Comparison of ENCODE assay signal across 9 cellular contexts in the genomic region with DNA sequence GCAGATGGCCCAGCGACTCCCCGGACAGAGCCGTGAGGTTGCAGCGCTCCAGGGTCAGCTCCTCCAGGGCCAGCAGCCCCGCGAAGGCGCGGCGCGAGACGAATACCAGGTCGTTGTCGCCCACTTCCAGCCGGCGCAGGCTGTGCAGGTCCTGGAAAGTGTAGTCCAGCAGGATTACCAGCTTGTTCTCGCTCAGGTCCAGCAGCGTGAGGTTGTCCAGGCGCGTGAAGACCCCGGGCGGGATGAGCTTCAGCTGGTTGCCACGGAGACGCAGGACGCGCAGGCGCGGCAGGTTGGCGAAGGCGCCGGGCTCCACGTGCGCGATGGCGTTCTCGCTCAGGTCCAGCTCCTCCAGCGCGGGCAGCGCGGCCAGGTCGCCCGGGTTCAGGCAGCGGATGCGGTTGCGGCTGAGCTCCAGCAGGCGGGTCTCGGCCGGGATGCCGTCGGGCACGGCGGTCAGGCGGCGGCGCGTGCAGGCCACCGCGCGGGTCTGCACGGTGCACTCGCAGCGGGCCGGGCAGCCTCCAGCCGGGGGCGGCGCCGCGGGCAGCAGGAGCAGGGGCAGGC. TPM values are rescaled to one million over a fixed set of nuclear protein-coding genes. Genes with fewer than 3 reads are reported as not detected.
DNase-seq lines count a peak whose midpoint lies in the region; ATAC-seq, FAIRE-seq and TF ChIP-seq lines count a peak whose summit lies in the region.
"Had no signal": no experiment of that assay in that cellular context is flagged by ENCODE, and none has a peak within 500 bp of the region (broad histone marks: within the 10 kb centered on the region; RNA-seq: fewer than 3 reads in every experiment).

No MANE protein-coding gene starts in this region.

- intact Hi-C loops in GM12878 (cut with micrococcal nuclease; ENCODE audit: unreplicated experiment): no loop called here

- TF ChIP-seq POLR2A in GM12878 (IDR thresholded peaks at IDR 0.05; ENCODE audit: low read depth, low read length): no peak

- FAIRE-seq in GM12878 (lab: Jason Lieb, UNC): no peak

- H3K27ac ChIP-seq in ACC112 (ENCODE audit: low read depth, low read length): no peak overlapping the region
- H3K27ac ChIP-seq in GM12878 (ENCODE audit: control insufficient read depth, insufficient read depth): no peak overlapping the region

- H3K4me3 ChIP-seq in ACC112 (ENCODE audit: low read depth, low read length) (0 out of 2 replicates have a peak overlapping the region, but pooled peaks have one; percentile 16), GM12878 (peak overlapping the region; percentile 65; the same call in 1 of the 2 replicates)

- no peaks in the 10 kb centered on the region for H3K27me3 Mint-ChIP-seq in naive B cell

- in situ Hi-C loops in GM12878 (cut with MboI): no loop called here

- H3K9ac ChIP-seq in ES-I3 (ENCODE audit: low read depth, low read length) (peak overlapping the region; percentile 31; the same call in 1 of the 2 replicates), GM12878 (ENCODE audit: control insufficient read depth, insufficient read depth, low read length) (no peak overlapping the region; the same call in 1 of the 2 replicates)

- no peak for TF ChIP-seq EP300 in GM12878 (IDR thresholded peaks at IDR 0.05; ENCODE audit: borderline replicate concordance in 1 of 2, control insufficient read depth in 1 of 2, low read depth in 2 of 2, low read length in 2 of 2)

- H3K4me1 ChIP-seq in ACC112 (ENCODE audit: control insufficient read depth, insufficient read depth, low read length, unreplicated experiment) (peaks cover 8% of the 10 kb centered on the region), ES-I3 (ENCODE audit: insufficient read depth, low read length) (no peaks in the 10 kb centered on the region; the same call in 1 of the 2 replicates), GM12878 (ENCODE audit: control insufficient read depth, insufficient read depth, low read length) (peaks cover 30% of the 10 kb centered on the region)

- H3K9me3 Mint-ChIP-seq in naive B cell: no peaks in the 10 kb centered on the region

- H3K36me3 ChIP-seq in ACC112 (ENCODE audit: insufficient read depth, low read length) (no peaks in the 10 kb centered on the region), ES-I3 (ENCODE audit: insufficient read depth, low read length) (no peaks in the 10 kb centered on the region), GM12878 (ENCODE audit: control insufficient read depth in 2 of 2, insufficient read depth in 2 of 2, low read length in 1 of 2) (no peaks in the 10 kb centered on the region)

- H3K4me3 Mint-ChIP-seq in naive B cell: peak overlapping the region; percentile 83 to 93 (median 88)

- POLR2A ChIA-PET in GM12878 (lab: Charles Lee): interaction anchor here (0.6 kb wide), 1 partner anchor 175 kb away, joined by 3 read pairs; no protein-coding TSS in a partner anchor

- CTCF ChIA-PET in GM12878 (lab: Yijun Ruan, JAX): no interaction called here

- peak overlapping the region; percentile 98 for H3K4me2 ChIP-seq in GM12878 (ENCODE audit: control insufficient read depth, insufficient read depth)

- H3K79me2 ChIP-seq in ACC112 (ENCODE audit: control insufficient read depth, insufficient read depth, low read length, unreplicated experiment) (no peaks in the 10 kb centered on the region), GM12878 (ENCODE audit: control insufficient read depth, insufficient read depth, low read length) (no peaks in the 10 kb centered on the region; the same call in 1 of the 2 replicates)

- TF ChIP-seq RAD21 in GM12878 (IDR thresholded peaks at IDR 0.05; ENCODE audit: insufficient read depth, low read depth, low read length): no peak

- TF ChIP-seq CTCF in GM12878 (IDR thresholded peaks at IDR 0.05 in 2 of 3, conservative IDR thresholded peaks at IDR 0.05 in 1 of 3; ENCODE audit: control insufficient read depth in 2 of 3, extremely low read depth in 1 of 3, insufficient read depth in 1 of 3, low read depth in 3 of 3, low read length in 3 of 3): no peak

- H3K27ac Mint-ChIP-seq in naive B cell: peak overlapping the region in 3 of 6 donors; percentile 42 to 97 (median 85)

- DNase-seq in GM12878 (ENCODE audit: low read depth, low spot score) (no peak), naive B cell (no peak), HuH-7.5 (ENCODE audit: low spot score) (no peak), SKM-1 treated with dmso at 0.1 percent for 144 hours (lab: John Stamatoyannopoulos, UW; ENCODE audit: unreplicated experiment) (no peak), mucosa of gallbladder (ENCODE audit: low spot score) (no peak)
- DNase-seq: Right ventricle myocardium superior had no signal

- H3K9me3 ChIP-seq in ES-I3 (ENCODE audit: control insufficient read depth, insufficient read depth, low read length): no peaks in the 10 kb centered on the region
- no peaks in the 10 kb centered on the region for H3K9me3 ChIP-seq in GM12878 (replicated peaks; ENCODE audit: control insufficient read depth, insufficient read depth, low read length)

- H2AFZ ChIP-seq in ACC112 (ENCODE audit: low read length, unreplicated experiment): no peak overlapping the region
- no peak overlapping the region for H2AFZ ChIP-seq in GM12878 (ENCODE audit: control insufficient read depth, low read depth, low read length)

- no TSS peak for BruUV-seq in GM12878 (replicated peaks; lab: Mats Ljungman, UMichigan)

- H3K4me1 Mint-ChIP-seq in naive B cell: peaks cover 53 to 66% (median 63%) of the 10 kb centered on the region in 3 donors

- RAD21 ChIA-PET in GM12878 (lab: Charles Lee; ENCODE audit: unreplicated experiment): no interaction called here

- no peak for ATAC-seq in GM12878
- ATAC-seq in naive B cell (ENCODE audit: low read depth in 2 of 2): no peak
- ATAC-seq in GM21515 (IDR thresholded peaks at IDR 0.05; ENCODE audit: unreplicated experiment): no peak

- H3K27me3 ChIP-seq in ACC112 (ENCODE audit: insufficient read depth, low read length) (peaks cover 31% of the 10 kb centered on the region), GM12878 (replicated peaks in 1 of 2; ENCODE audit: control insufficient read depth in 2 of 2, insufficient read depth in 2 of 2, low read length in 1 of 2) (no peaks in the 10 kb centered on the region)

- H3K36me3 Mint-ChIP-seq in naive B cell: no peaks in the 10 kb centered on the region

- H4K20me1 ChIP-seq in GM12878 (ENCODE audit: control insufficient read depth, insufficient read depth): no peaks in the 10 kb centered on the region; the same call in 1 of the 2 replicates

- WGBS in GM12878 (ENCODE audit: insufficient coverage, insufficient replicate concordance, low lambda C conversion rate, missing lambda C conversion rate): 72% methylated on average over 59 of the region's 67 CpGs

- SMC1A ChIA-PET in GM12878 (lab: Charles Lee; ENCODE audit: uncharacterized antibody, unreplicated experiment): interaction anchor here (0.8 kb wide), 1 partner anchor 89 kb away, joined by 3 read pairs; no protein-coding TSS in a partner anchor

RNA-seq across cellular contexts. Expression of a gene that starts 9.3 kb away (rescaled TPM):
- not detected in 2 replicates for total RNA-seq in GM12878 (2013; cell fraction: nucleolus; rRNA removed)
- total RNA-seq in GM12878 (2014; rRNA removed): not detected in 2 replicates
- total RNA-seq in GM12878 (2014; rRNA removed; fragmentation: Illumina TruSeq; extraction: Trizol): not detected in 2 replicates
- total RNA-seq in GM12878 (2021): 0.10 and 0.13 TPM in 2 replicates
- 0.09 TPM for polyA plus RNA-seq in GM12878 (2011; ENCODE audit: low read depth)
- polyA plus RNA-seq in GM12878 (2011; rRNA removed): 0.03 TPM in 1 of 2 replicates, not detected in the other
- polyA plus RNA-seq in GM12878 (2011; cell fraction: cytosol; rRNA removed): not detected in 2 replicates
- 0.06 and 0.19 TPM in 2 replicates for polyA plus RNA-seq in GM12878 (2011; cell fraction: nucleus; rRNA removed)
- 0.25 and 1.1 TPM in 2 replicates for polyA plus RNA-seq in GM12878 (2012)
- not detected in 2 replicates for polyA plus RNA-seq in GM12878 (2014; fragmentation: Illumina TruSeq; extraction: Trizol)
- polyA plus RNA-seq in GM12878 (2014; fragmentation: Nextera tagmentation; extraction: Ambion mirVana): not detected
- not detected in 2 replicates for polyA plus RNA-seq in GM12878 (2014; rRNA removed)
- polyA plus RNA-seq in GM12878 (2016; fragmentation: Nextera tagmentation; extraction: Ambion mirVana): under 1 TPM in 1 of 2 experiments, not detected in 1; 0.05 TPM
- polyA minus RNA-seq in GM12878 (2011; rRNA and poly(A)+ RNA removed): 0.05 TPM in 1 of 2 replicates, not detected in the other
- 0.52 TPM in 1 of 2 replicates, not detected in the other for polyA minus RNA-seq in GM12878 (2011; cell fraction: cytosol; rRNA and poly(A)+ RNA removed)
- 0.12 and 0.19 TPM in 2 replicates for polyA minus RNA-seq in GM12878 (2011; cell fraction: nucleus; rRNA and poly(A)+ RNA removed)
- 1 to 10 TPM in 1 of 6 donors, under 1 TPM in 4, not detected in 1; 0.30 to 1.0 (median 0.49) TPM for polyA plus RNA-seq in naive B cell (ENCODE audit: low read depth in 6 of 6)
- total RNA-seq in mucosa of gallbladder: 1.0 TPM

RNA-seq across cellular contexts. Expression of a gene that starts 16.7 kb away (rescaled TPM):
- total RNA-seq in GM12878 (2013; cell fraction: nucleolus; rRNA removed): 0.31 TPM in 1 of 2 replicates, not detected in the other
- total RNA-seq in GM12878 (2014; rRNA removed): 0.22 and 0.40 TPM in 2 replicates
- 0.09 TPM in 1 of 2 replicates, not detected in the other for total RNA-seq in GM12878 (2014; rRNA removed; fragmentation: Illumina TruSeq; extraction: Trizol)
- 0.27 and 0.33 TPM in 2 replicates for total RNA-seq in GM12878 (2021)
- polyA plus RNA-seq in GM12878 (2011; ENCODE audit: low read depth): 0.21 TPM
- not detected in 2 replicates for polyA plus RNA-seq in GM12878 (2011; rRNA removed)
- not detected in 2 replicates for polyA plus RNA-seq in GM12878 (2011; cell fraction: cytosol; rRNA removed)
- 0.06 TPM in 1 of 2 replicates, not detected in the other for polyA plus RNA-seq in GM12878 (2011; cell fraction: nucleus; rRNA removed)
- 1.5 and 1.8 TPM in 2 replicates for polyA plus RNA-seq in GM12878 (2012)
- polyA plus RNA-seq in GM12878 (2014; fragmentation: Illumina TruSeq; extraction: Trizol): not detected in 2 replicates
- not detected for polyA plus RNA-seq in GM12878 (2014; fragmentation: Nextera tagmentation; extraction: Ambion mirVana)
- 0.05 and 0.09 TPM in 2 replicates for polyA plus RNA-seq in GM12878 (2014; rRNA removed)
- 1 to 10 TPM; 1.2 to 2.0 TPM for polyA plus RNA-seq in GM12878 (2016; fragmentation: Nextera tagmentation; extraction: Ambion mirVana)
- not detected in 2 replicates for polyA minus RNA-seq in GM12878 (2011; rRNA and poly(A)+ RNA removed)
- polyA minus RNA-seq in GM12878 (2011; cell fraction: cytosol; rRNA and poly(A)+ RNA removed): not detected in 2 replicates
- not detected in 2 replicates for polyA minus RNA-seq in GM12878 (2011; cell fraction: nucleus; rRNA and poly(A)+ RNA removed)
- 10 to 100 TPM in 5 of 6 donors, 1 to 10 TPM in 1; 6.4 to 45.0 (median 15.4) TPM for polyA plus RNA-seq in naive B cell (ENCODE audit: low read depth in 6 of 6)
- 0.17 TPM for total RNA-seq in mucosa of gallbladder
- total RNA-seq: Right ventricle myocardium superior had no signal

RNA-seq across cellular contexts. Expression of a gene that starts 35.1 kb away (rescaled TPM):
- not detected in 2 replicates for total RNA-seq in GM12878 (2013; cell fraction: nucleolus; rRNA removed)
- total RNA-seq in GM12878 (2014; rRNA removed) (not detected in 2 replicates), GM12878 (2014; rRNA removed; fragmentation: Illumina TruSeq; extraction: Trizol) (not detected in 2 replicates), GM12878 (2021) (0.41 and 0.43 TPM in 2 replicates), mucosa of gallbladder (0.17 TPM)
- polyA plus RNA-seq in GM12878 (2011; ENCODE audit: low read depth): not detected
- polyA plus RNA-seq in GM12878 (2011; rRNA removed) (not detected in 2 replicates), GM12878 (2014; fragmentation: Illumina TruSeq; extraction: Trizol) (not detected in 2 replicates), GM12878 (2014; fragmentation: Nextera tagmentation; extraction: Ambion mirVana) (not detected), GM12878 (2014; rRNA removed) (0.14 TPM in 1 of 2 replicates, not detected in the other), GM12878 (2016; fragmentation: Nextera tagmentation; extraction: Ambion mirVana) (under 1 TPM; 0.49 to 0.91 TPM), naive B cell (ENCODE audit: low read depth in 6 of 6) (under 1 TPM in 3 of 6 donors, not detected in 3; 0.41 to 0.87 (median 0.53) TPM)
- 0.10 TPM in 1 of 2 replicates, not detected in the other for polyA plus RNA-seq in GM12878 (2011; cell fraction: cytosol; rRNA removed)
- polyA plus RNA-seq in GM12878 (2011; cell fraction: nucleus; rRNA removed): 0.13 TPM in 1 of 2 replicates, not detected in the other
- polyA plus RNA-seq in GM12878 (2012): 0.90 and 2.8 TPM in 2 replicates
- 0.72 TPM in 1 of 2 replicates, not detected in the other for polyA minus RNA-seq in GM12878 (2011; rRNA and poly(A)+ RNA removed)
- not detected in 2 replicates for polyA minus RNA-seq in GM12878 (2011; cell fraction: cytosol; rRNA and poly(A)+ RNA removed)
- not detected in 2 replicates for polyA minus RNA-seq in GM12878 (2011; cell fraction: nucleus; rRNA and poly(A)+ RNA removed)

RNA-seq across cellular contexts. Expression of a gene that starts 37.1 kb away (rescaled TPM):
- total RNA-seq in GM12878 (2013; cell fraction: nucleolus; rRNA removed): 45.9 and 51.4 TPM in 2 replicates
- total RNA-seq in GM12878 (2014; rRNA removed) (253 and 300 TPM in 2 replicates), GM12878 (2014; rRNA removed; fragmentation: Illumina TruSeq; extraction: Trizol) (138 and 148 TPM in 2 replicates), GM12878 (2021) (205 and 211 TPM in 2 replicates), mucosa of gallbladder (79.1 TPM)
- polyA plus RNA-seq in GM12878 (2011; ENCODE audit: low read depth): 98.2 TPM
- polyA plus RNA-seq in GM12878 (2011; rRNA removed) (193 and 274 TPM in 2 replicates), GM12878 (2014; fragmentation: Illumina TruSeq; extraction: Trizol) (34.5 and 107 TPM in 2 replicates), GM12878 (2014; fragmentation: Nextera tagmentation; extraction: Ambion mirVana) (100 to 1,000 TPM in 1 of 2 experiments, 10 to 100 TPM in 1; 24.4 to 108 TPM), GM12878 (2014; rRNA removed) (424 and 461 TPM in 2 replicates), GM12878 (2016; fragmentation: Nextera tagmentation; extraction: Ambion mirVana) (100 to 1,000 TPM; 230 to 273 TPM), naive B cell (ENCODE audit: low read depth in 6 of 6) (100 to 1,000 TPM; 275 to 337 (median 314) TPM)
- 844 and 891 TPM in 2 replicates for polyA plus RNA-seq in GM12878 (2011; cell fraction: cytosol; rRNA removed)
- polyA plus RNA-seq in GM12878 (2011; cell fraction: nucleus; rRNA removed): 249 and 315 TPM in 2 replicates
- 198 and 208 TPM in 2 replicates for polyA plus RNA-seq in GM12878 (2012)
- polyA minus RNA-seq in GM12878 (2011; rRNA and poly(A)+ RNA removed): 28.5 and 60.2 TPM in 2 replicates
- 29.9 and 45.0 TPM in 2 replicates for polyA minus RNA-seq in GM12878 (2011; cell fraction: cytosol; rRNA and poly(A)+ RNA removed)
- 22.7 and 39.3 TPM in 2 replicates for polyA minus RNA-seq in GM12878 (2011; cell fraction: nucleus; rRNA and poly(A)+ RNA removed)

RNA-seq across cellular contexts. Expression of a gene that starts 37.2 kb away (rescaled TPM):
- total RNA-seq in GM12878 (2013; cell fraction: nucleolus; rRNA removed): 82.8 and 104 TPM in 2 replicates
- total RNA-seq in GM12878 (2014; rRNA removed) (19.2 and 26.0 TPM in 2 replicates), GM12878 (2014; rRNA removed; fragmentation: Illumina TruSeq; extraction: Trizol) (6.4 and 7.8 TPM in 2 replicates), GM12878 (2021) (47.6 and 56.5 TPM in 2 replicates), mucosa of gallbladder (148 TPM)
- polyA plus RNA-seq in GM12878 (2011; ENCODE audit: low read depth): 8.4 TPM
- polyA plus RNA-seq in GM12878 (2011; rRNA removed) (7.6 and 10.6 TPM in 2 replicates), GM12878 (2014; fragmentation: Illumina TruSeq; extraction: Trizol) (2.1 and 5.0 TPM in 2 replicates), GM12878 (2014; fragmentation: Nextera tagmentation; extraction: Ambion mirVana) (under 1 TPM; 0.29 to 0.40 TPM), GM12878 (2014; rRNA removed) (55.5 and 65.7 TPM in 2 replicates), GM12878 (2016; fragmentation: Nextera tagmentation; extraction: Ambion mirVana) (10 to 100 TPM; 33.8 to 34.7 TPM), naive B cell (ENCODE audit: low read depth in 6 of 6) (10 to 100 TPM; 13.0 to 38.0 (median 18.7) TPM)
- 13.2 and 26.4 TPM in 2 replicates for polyA plus RNA-seq in GM12878 (2011; cell fraction: cytosol; rRNA removed)
- polyA plus RNA-seq in GM12878 (2011; cell fraction: nucleus; rRNA removed): 267 and 374 TPM in 2 replicates
- 32.7 and 43.4 TPM in 2 replicates for polyA plus RNA-seq in GM12878 (2012)
- 3.7 and 13.1 TPM in 2 replicates for polyA minus RNA-seq in GM12878 (2011; rRNA and poly(A)+ RNA removed)
- 5.3 TPM in 2 replicates for polyA minus RNA-seq in GM12878 (2011; cell fraction: cytosol; rRNA and poly(A)+ RNA removed)
- polyA minus RNA-seq in GM12878 (2011; cell fraction: nucleus; rRNA and poly(A)+ RNA removed): 23.8 and 34.3 TPM in 2 replicates
